In the genomic region with DNA sequence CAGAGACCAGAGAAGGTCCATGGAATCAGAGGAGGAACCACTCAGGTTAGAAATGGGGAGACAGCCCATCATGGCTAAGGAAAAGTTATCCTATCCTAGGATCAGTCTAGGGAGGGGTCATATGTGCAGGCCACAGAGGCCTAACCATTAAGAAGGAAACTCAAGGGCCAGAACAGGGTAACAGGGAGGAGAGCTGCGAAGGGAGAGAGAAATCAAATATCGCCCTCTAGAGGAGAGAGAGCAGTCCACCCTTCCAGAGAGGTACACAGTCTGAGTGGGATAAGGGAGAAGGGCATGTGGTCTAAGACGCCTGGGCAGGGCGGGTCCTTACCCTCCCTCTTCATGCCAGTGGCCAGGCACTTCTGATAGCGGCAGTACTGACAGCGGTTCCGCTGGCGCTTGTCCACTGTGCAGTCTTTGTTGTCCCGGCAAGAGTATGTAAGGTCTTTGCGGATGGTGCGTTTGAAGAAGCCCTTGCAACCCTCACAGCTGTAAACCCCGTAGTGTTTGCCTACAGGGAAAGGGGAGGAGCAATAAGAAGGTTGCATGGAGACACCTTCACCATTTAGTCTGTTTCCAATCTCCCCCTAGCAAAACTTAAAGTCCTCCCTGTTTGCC, we compare ENCODE assay signal across 8 cellular contexts. TPM values are rescaled to one million over a fixed set of nuclear protein-coding genes. Genes with fewer than 3 reads are reported as not detected.
A peak's percentile ranks its signal among the peaks of the same experiment; 100 is the strongest.
DNase-seq lines count a peak whose midpoint lies in the region; ATAC-seq and TF ChIP-seq lines count a peak whose summit lies in the region.

No MANE protein-coding gene starts in this region.

- no peak overlapping the region for H4K8ac ChIP-seq in neuronal stem cell (ENCODE audit: low read depth, low read length)

- no peaks in the 10 kb centered on the region for H3K27me3 ChIP-seq in lung (ENCODE audit: control insufficient read depth, insufficient read depth)
- no peaks in the 10 kb centered on the region for H3K27me3 ChIP-seq in aorta (ENCODE audit: control insufficient read depth in 1 of 2, insufficient read depth in 2 of 2, low read length in 1 of 2)
- peaks cover 0 to 5% (median 0%) of the 10 kb centered on the region in 3 experiments for H3K27me3 ChIP-seq in neuronal stem cell (ENCODE audit: control insufficient read depth in 3 of 3, insufficient read depth in 3 of 3, low read depth in 1 of 3, low read length in 3 of 3)

- no peak overlapping the region for H3K27ac Mint-ChIP-seq in activated CD4-positive, alpha-beta T cell treated with anti-CD3 and anti-CD28 coated beads, Interleukin-2, amount 10 ng/mL, durations not matched to agents 24 days and 14 days

- peaks cover 45% of the 10 kb centered on the region for H3K4me1 Mint-ChIP-seq in activated CD4-positive, alpha-beta T cell treated with anti-CD3 and anti-CD28 coated beads, Interleukin-2, amount 10 ng/mL, durations not matched to agents 24 days and 14 days

- H3K4me2 ChIP-seq in neuronal stem cell (ENCODE audit: insufficient read depth, low read length, poor library complexity, severe bottlenecking), result no peak overlapping the region

- TF ChIP-seq CTCF in lung (IDR thresholded peaks at IDR 0.05; ENCODE audit: control extremely low read depth, extremely low read depth), result peak; percentile 18

- peak overlapping the region; percentile 31 for H3K4me3 Mint-ChIP-seq in activated CD4-positive, alpha-beta T cell treated with anti-CD3 and anti-CD28 coated beads, Interleukin-2, amount 10 ng/mL, durations not matched to agents 24 days and 14 days

- no peak overlapping the region for H4K91ac ChIP-seq in neuronal stem cell (ENCODE audit: low read depth, low read length, poor library complexity)

- ATAC-seq in lung (ENCODE audit: insufficient read depth, low FRiP score), result peak; percentile 15
- ATAC-seq in aorta (ENCODE audit: low FRiP score), result no peak

- 40 to 56% methylated on average over 12 of the region's 12 CpGs for WGBS in lung, 2 donors
- 31% methylated on average over 12 of the region's 12 CpGs for WGBS in aorta, 2 donors
- WGBS in neuronal stem cell (ENCODE audit: extremely low coverage in 2 of 2, insufficient read length in 2 of 2, insufficient replicate concordance in 1 of 2), 2 donors, result no CpG with 5 or more reads among the region's 12 CpGs

- H3K4me1 ChIP-seq in lung (ENCODE audit: control insufficient read depth in 2 of 2, insufficient read depth in 2 of 2, low read length in 2 of 2) (peaks cover 11 to 17% of the 10 kb centered on the region in 2 donors), aorta (ENCODE audit: control insufficient read depth in 1 of 2, insufficient read depth in 2 of 2, low read length in 2 of 2) (no peaks in the 10 kb centered on the region), neuronal stem cell (ENCODE audit: control insufficient read depth in 2 of 2, insufficient read depth in 1 of 2, low read depth in 1 of 2, low read length in 2 of 2) (peaks cover 11 to 17% of the 10 kb centered on the region in 2 donors)

- intact Hi-C loops in activated CD4-positive, alpha-beta T cell treated with anti-CD3 and anti-CD28 coated beads, Interleukin-2, amount 10 ng/mL, durations not matched to agents 24 days and 14 days (cut with micrococcal nuclease), result loop anchor here (2.0 kb wide), 1 partner anchor 37 kb away; no protein-coding TSS in a partner anchor
- intact Hi-C loops in aorta (cut with DNase I), result loop anchor here (2.0 to 5.0 kb wide), 2 partner anchors 35 to 37 kb away; no protein-coding TSS in a partner anchor

- no peak overlapping the region for H3K14ac ChIP-seq in neuronal stem cell (ENCODE audit: low read length)

- H3K36me3 ChIP-seq in lung (ENCODE audit: control insufficient read depth in 2 of 2, insufficient read depth in 2 of 2, low read length in 2 of 2), result peaks cover 0 to 39% of the 10 kb centered on the region in 2 donors
- peaks cover 0 to 6% of the 10 kb centered on the region in 2 donors for H3K36me3 ChIP-seq in aorta (ENCODE audit: control insufficient read depth in 1 of 2, insufficient read depth in 2 of 2, low read length in 1 of 2)
- H3K36me3 ChIP-seq in neuronal stem cell (replicated peaks in 1 of 2; ENCODE audit: control insufficient read depth in 2 of 2, insufficient read depth in 2 of 2, low read length in 2 of 2), result peaks cover 34 to 53% of the 10 kb centered on the region in 2 donors

- H3K9ac ChIP-seq in neuronal stem cell (ENCODE audit: low read depth, low read length, poor library complexity), result no peak overlapping the region

- H2BK15ac ChIP-seq in neuronal stem cell (ENCODE audit: low read length), result no peak overlapping the region

- H2BK5ac ChIP-seq in neuronal stem cell (ENCODE audit: low read length), result no peak overlapping the region

- no peak overlapping the region for H3K4ac ChIP-seq in neuronal stem cell (ENCODE audit: low read length)

- H3K23ac ChIP-seq in neuronal stem cell (ENCODE audit: low read depth, low read length, poor library complexity), result no peak overlapping the region

- H3K18ac ChIP-seq in neuronal stem cell (ENCODE audit: low read length), result no peak overlapping the region

- peaks cover 68% of the 10 kb centered on the region for H3K36me3 Mint-ChIP-seq in activated CD4-positive, alpha-beta T cell treated with anti-CD3 and anti-CD28 coated beads, Interleukin-2, amount 10 ng/mL, durations not matched to agents 24 days and 14 days (ENCODE audit: low read depth)

- H3K4me3 ChIP-seq in lung (no peak overlapping the region), aorta (ENCODE audit: low read length in 2 of 2) (no peak overlapping the region), neuronal stem cell (ENCODE audit: low read length in 2 of 2) (no peak overlapping the region)

- H3K9me3 Mint-ChIP-seq in activated CD4-positive, alpha-beta T cell treated with anti-CD3 and anti-CD28 coated beads, Interleukin-2, amount 10 ng/mL, durations not matched to agents 24 days and 14 days, result no peaks in the 10 kb centered on the region

- peaks cover 8% of the 10 kb centered on the region for H3K27me3 Mint-ChIP-seq in activated CD4-positive, alpha-beta T cell treated with anti-CD3 and anti-CD28 coated beads, Interleukin-2, amount 10 ng/mL, durations not matched to agents 24 days and 14 days

- H3K9me3 ChIP-seq in lung (ENCODE audit: control insufficient read depth in 2 of 2, insufficient read depth in 1 of 2, low read length in 1 of 2) (no peaks in the 10 kb centered on the region), aorta (ENCODE audit: control insufficient read depth, low read length) (no peaks in the 10 kb centered on the region), neuronal stem cell (replicated peaks in 1 of 2; ENCODE audit: control insufficient read depth in 2 of 2, insufficient read depth in 1 of 2, low read depth in 1 of 2, low read length in 2 of 2) (no peaks in the 10 kb centered on the region)

- H2AFZ ChIP-seq in neuronal stem cell (ENCODE audit: low read length), result no peak overlapping the region

- H3K79me1 ChIP-seq in neuronal stem cell (ENCODE audit: low read depth, low read length), result peaks cover 17% of the 10 kb centered on the region

- no peak overlapping the region for H2AK5ac ChIP-seq in neuronal stem cell (ENCODE audit: low read depth, low read length)

- DNase-seq in activated CD4-positive, alpha-beta T cell treated with anti-CD3 and anti-CD28 coated beads, Interleukin-2, amount 10 ng/mL, durations not matched to agents 24 days and 14 days, result peak; percentile 83
- no peak for DNase-seq in activated CD4-positive, alpha-beta T cell treated with anti-CD3 and anti-CD28 coated beads for 4 hours
- DNase-seq in KBM-7 (peak; percentile 85), SK-MEL-5 (ENCODE audit: low read depth, low spot score) (peak; percentile 93), dedifferentiated amniotic fluid mesenchymal stem cell (ENCODE audit: extremely low spot score) (peak; percentile 84), lung (ENCODE audit: low spot score) (peak; percentile 59), aorta (peak; percentile 49 to 75), neuronal stem cell (ENCODE audit: low spot score) (no peak)

- H2BK120ac ChIP-seq in neuronal stem cell (ENCODE audit: low read depth, low read length), result no peak overlapping the region

- no peak overlapping the region for H3K27ac ChIP-seq in lung (ENCODE audit: low read depth in 1 of 2, low read length in 1 of 2)
- H3K27ac ChIP-seq in aorta (ENCODE audit: low read depth in 1 of 2, low read length in 2 of 2), result no peak overlapping the region
- no peak overlapping the region for H3K27ac ChIP-seq in neuronal stem cell (replicated peaks; ENCODE audit: low read length)

- in situ Hi-C loops in KBM-7 (cut with MboI; ENCODE audit: low pct_unique_long_range_greater_than_20kb, low sequenced_read_pairs), result no loop called here
- in situ Hi-C loops in SK-MEL-5 (cut with HindIII; ENCODE audit: low pct_unique_long_range_greater_than_20kb, low sequenced_read_pairs), result no loop called here

- H2BK12ac ChIP-seq in neuronal stem cell (ENCODE audit: low read length), result no peak overlapping the region

RNA-seq across cellular contexts. Expression of gene RXRB, which starts 2.9 kb away (rescaled TPM):
- total RNA-seq in activated CD4-positive, alpha-beta T cell treated with anti-CD3 and anti-CD28 coated beads, Interleukin-2, amount 10 ng/mL, durations not matched to agents 24 days and 14 days, result 46.6 and 48.0 TPM in 2 replicates
- total RNA-seq in SK-MEL-5 (2014; rRNA removed; shearing (Covaris generic)), result 16.5 and 17.0 TPM in 2 replicates
- polyA plus RNA-seq in SK-MEL-5 (2015; cell fraction: cytosol; rRNA removed), result 21.7 and 30.1 TPM in 2 replicates
- 174 and 206 TPM in 2 replicates for polyA plus RNA-seq in SK-MEL-5 (2015; cell fraction: nucleus; rRNA removed)
- total RNA-seq in lung, result 10 to 100 TPM; 27.4 to 38.7 TPM
- 10 to 100 TPM; 28.6 to 33.6 TPM for polyA plus RNA-seq in lung
- 10 to 100 TPM; 51.6 to 55.4 TPM for total RNA-seq in aorta
- polyA plus RNA-seq in aorta, result 100 to 1,000 TPM in 1 of 2 donors, 10 to 100 TPM in 1; 14.1 to 120 TPM
- 18.7 TPM for polyA plus RNA-seq in neuronal stem cell (2013, experiment 1 of 2)
- polyA plus RNA-seq in neuronal stem cell (2013, experiment 2 of 2), result 18.1 TPM

RNA-seq across cellular contexts. Expression of gene SLC39A7, which starts 3.1 kb away (rescaled TPM):
- 61.7 and 63.9 TPM in 2 replicates for total RNA-seq in activated CD4-positive, alpha-beta T cell treated with anti-CD3 and anti-CD28 coated beads, Interleukin-2, amount 10 ng/mL, durations not matched to agents 24 days and 14 days
- total RNA-seq in SK-MEL-5 (2014; rRNA removed; shearing (Covaris generic)), result 92.5 and 94.5 TPM in 2 replicates
- polyA plus RNA-seq in SK-MEL-5 (2015; cell fraction: cytosol; rRNA removed), result 178 and 204 TPM in 2 replicates
- 107 and 118 TPM in 2 replicates for polyA plus RNA-seq in SK-MEL-5 (2015; cell fraction: nucleus; rRNA removed)
- total RNA-seq in lung (100 to 1,000 TPM in 1 of 2 donors, 10 to 100 TPM in 1; 53.6 to 137 TPM), aorta (10 to 100 TPM; 86.9 to 90.3 TPM)
- polyA plus RNA-seq in lung (100 to 1,000 TPM in 1 of 2 donors, 10 to 100 TPM in 1; 63.4 to 164 TPM), aorta (100 to 1,000 TPM in 1 of 2 donors, 10 to 100 TPM in 1; 59.7 to 102 TPM)
- polyA plus RNA-seq in neuronal stem cell (2013, experiment 1 of 2), result 42.0 TPM
- 40.1 TPM for polyA plus RNA-seq in neuronal stem cell (2013, experiment 2 of 2)

RNA-seq across cellular contexts. Expression of gene COL11A2, which starts 5.3 kb away (rescaled TPM):
- 0.47 and 0.56 TPM in 2 replicates for total RNA-seq in activated CD4-positive, alpha-beta T cell treated with anti-CD3 and anti-CD28 coated beads, Interleukin-2, amount 10 ng/mL, durations not matched to agents 24 days and 14 days
- total RNA-seq in SK-MEL-5 (2014; rRNA removed; shearing (Covaris generic)), result 0.42 and 0.98 TPM in 2 replicates
- 0.60 and 0.68 TPM in 2 replicates for polyA plus RNA-seq in SK-MEL-5 (2015; cell fraction: cytosol; rRNA removed)
- 12.7 and 14.5 TPM in 2 replicates for polyA plus RNA-seq in SK-MEL-5 (2015; cell fraction: nucleus; rRNA removed)
- total RNA-seq in lung (1 to 10 TPM in 1 of 2 donors, under 1 TPM in 1; 0.77 to 2.4 TPM), aorta (1 to 10 TPM; 1.6 to 1.7 TPM)
- polyA plus RNA-seq in lung (1 to 10 TPM in 1 of 2 donors, under 1 TPM in 1; 0.32 to 1.0 TPM), aorta (1 to 10 TPM in 1 of 2 donors, under 1 TPM in 1; 0.13 to 3.6 TPM)
- 0.86 TPM for polyA plus RNA-seq in neuronal stem cell (2013, experiment 1 of 2)
- polyA plus RNA-seq in neuronal stem cell (2013, experiment 2 of 2), result 0.82 TPM

RNA-seq across cellular contexts. Expression of gene HSD17B8, which starts 6.9 kb away (rescaled TPM):
- 18.2 and 18.3 TPM in 2 replicates for total RNA-seq in activated CD4-positive, alpha-beta T cell treated with anti-CD3 and anti-CD28 coated beads, Interleukin-2, amount 10 ng/mL, durations not matched to agents 24 days and 14 days
- total RNA-seq in SK-MEL-5 (2014; rRNA removed; shearing (Covaris generic)), result 6.5 and 8.0 TPM in 2 replicates
- 8.4 and 10.4 TPM in 2 replicates for polyA plus RNA-seq in SK-MEL-5 (2015; cell fraction: cytosol; rRNA removed)
- 10.9 and 19.7 TPM in 2 replicates for polyA plus RNA-seq in SK-MEL-5 (2015; cell fraction: nucleus; rRNA removed)
- total RNA-seq in lung (10 to 100 TPM; 19.0 to 22.7 TPM), aorta (1 to 10 TPM; 2.7 to 4.4 TPM)
- polyA plus RNA-seq in lung (10 to 100 TPM; 19.6 to 19.7 TPM), aorta (1 to 10 TPM; 4.4 to 8.8 TPM)
- 8.2 TPM for polyA plus RNA-seq in neuronal stem cell (2013, experiment 1 of 2)
- 8.3 TPM for polyA plus RNA-seq in neuronal stem cell (2013, experiment 2 of 2)

RNA-seq across cellular contexts. Expression of gene RING1, which starts 10.8 kb away (rescaled TPM):
- total RNA-seq in activated CD4-positive, alpha-beta T cell treated with anti-CD3 and anti-CD28 coated beads, Interleukin-2, amount 10 ng/mL, durations not matched to agents 24 days and 14 days, result 44.4 and 47.6 TPM in 2 replicates
- 22.5 and 25.8 TPM in 2 replicates for total RNA-seq in SK-MEL-5 (2014; rRNA removed; shearing (Covaris generic))
- polyA plus RNA-seq in SK-MEL-5 (2015; cell fraction: cytosol; rRNA removed), result 37.0 and 38.3 TPM in 2 replicates
- polyA plus RNA-seq in SK-MEL-5 (2015; cell fraction: nucleus; rRNA removed), result 50.8 and 53.5 TPM in 2 replicates
- 10 to 100 TPM; 30.0 to 46.6 TPM for total RNA-seq in lung
- 10 to 100 TPM; 34.2 to 43.6 TPM for polyA plus RNA-seq in lung
- total RNA-seq in aorta, result 10 to 100 TPM; 34.1 to 38.1 TPM
- 10 to 100 TPM; 26.4 to 64.0 TPM for polyA plus RNA-seq in aorta
- polyA plus RNA-seq in neuronal stem cell (2013, experiment 1 of 2), result 47.3 TPM
- 47.9 TPM for polyA plus RNA-seq in neuronal stem cell (2013, experiment 2 of 2)

Comparison
In these comparisons a context has a peak if more than half of its experiments do, and no peak if none do; other contexts are left out.
1. DNase-seq: peak in activated CD4-positive, alpha-beta T cell treated with anti-CD3 and anti-CD28 coated beads, Interleukin-2, amount 10 ng/mL, durations not matched to agents 24 days and 14 days (single experiment), KBM-7 (single experiment), SK-MEL-5 (single experiment), dedifferentiated amniotic fluid mesenchymal stem cell (single experiment), lung (single experiment) and aorta (2 of 2); none in activated CD4-positive, alpha-beta T cell treated with anti-CD3 and anti-CD28 coated beads for 4 hours (0 of 2) and neuronal stem cell (single experiment).